20 cellular contexts compared by ENCODE assay signal in the genomic region with DNA sequence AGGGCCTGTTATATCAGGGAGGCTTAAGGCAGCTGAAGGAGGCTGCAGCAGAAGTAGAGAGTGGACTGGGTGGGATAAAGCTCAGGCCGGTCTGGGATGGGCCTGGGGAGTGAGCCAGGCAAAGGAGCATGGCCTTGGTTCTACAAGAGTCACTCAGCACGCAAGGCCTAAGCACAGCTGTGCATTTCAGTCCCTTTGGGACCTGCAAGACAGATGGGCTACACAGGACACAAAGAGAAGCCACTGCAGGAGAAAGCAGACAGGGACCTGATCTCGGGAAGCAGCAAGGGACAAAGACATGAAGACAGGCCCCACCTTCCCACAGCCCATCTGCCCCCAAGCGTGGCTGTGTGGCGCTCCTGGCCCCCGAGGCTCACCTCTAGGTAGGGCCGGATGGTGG.
"Had no signal": no experiment of that assay in that cellular context is flagged by ENCODE, and none has a peak within 500 bp of the region (broad histone marks: within the 10 kb centered on the region; RNA-seq: fewer than 3 reads in every experiment).

No MANE protein-coding gene starts in this region.

- H3K27me3 ChIP-seq: brain microvascular endothelial cell, colonic mucosa, tibial artery, uterus had no signal

- ATAC-seq: activated CD8-positive, alpha-beta T cell treated with anti-CD3 and anti-CD28 coated beads, Interleukin-2, amount 10 ng/mL, durations not matched to agents 7 days and 5 days; activated T-cell treated with anti-CD3 and anti-CD28 coated beads, Interleukin-2, amount 50 U/mL, for 4 hours had no signal

- H3K9me3 Mint-ChIP-seq: activated CD4-positive, alpha-beta T cell treated with anti-CD3 and anti-CD28 coated beads, Interleukin-2, amount 10 ng/mL, durations not matched to agents 24 days and 14 days; activated naive CD4-positive, alpha-beta T cell treated with anti-CD3 and anti-CD28 coated beads for 36 hours; activated T-cell treated with anti-CD3 and anti-CD28 coated beads, Interleukin-2, amount 50 U/mL, for 4 hours; memory B cell; naive thymus-derived CD4-positive, alpha-beta T cell had no signal

- H3K4me1 ChIP-seq: colonic mucosa, tibial artery, uterus had no signal

- H3K9me3 ChIP-seq: colonic mucosa, left ventricle myocardium inferior, tibial artery, uterus had no signal

- H3K4me3 Mint-ChIP-seq: activated CD4-positive, alpha-beta T cell treated with anti-CD3 and anti-CD28 coated beads, Interleukin-2, amount 10 ng/mL, durations not matched to agents 24 days and 14 days; activated CD8-positive, alpha-beta T cell treated with anti-CD3 and anti-CD28 coated beads, Interleukin-2, amount 10 ng/mL, durations not matched to agents 7 days and 5 days; activated naive CD4-positive, alpha-beta T cell treated with anti-CD3 and anti-CD28 coated beads for 36 hours; activated T-cell treated with anti-CD3 and anti-CD28 coated beads, Interleukin-2, amount 50 U/mL, for 4 hours; memory B cell; naive thymus-derived CD4-positive, alpha-beta T cell had no signal

- DNase-seq: activated CD4-positive, alpha-beta T cell treated with anti-CD3 and anti-CD28 coated beads, Interleukin-2, amount 10 ng/mL, durations not matched to agents 24 days and 14 days; activated CD8-positive, alpha-beta T cell treated with anti-CD3 and anti-CD28 coated beads, Interleukin-2, amount 10 ng/mL, durations not matched to agents 7 days and 5 days; activated naive CD4-positive, alpha-beta T cell treated with anti-CD3 and anti-CD28 coated beads for 36 hours; activated T-cell treated with anti-CD3 and anti-CD28 coated beads, Interleukin-2, amount 50 U/mL, for 4 hours; aorta; brain microvascular endothelial cell; central memory CD4-positive, alpha-beta T cell; colonic mucosa; erythroblast; head of caudate nucleus; kidney; left ventricle myocardium inferior; naive thymus-derived CD4-positive, alpha-beta T cell; stimulated activated naive CD4-positive, alpha-beta T cell treated with Interleukin-2 at 50 U/mL for 16 hours; substantia nigra; T-helper 1 cell; T1000; tibial artery; uterus had no signal

- H3K27me3 Mint-ChIP-seq: activated CD4-positive, alpha-beta T cell treated with anti-CD3 and anti-CD28 coated beads, Interleukin-2, amount 10 ng/mL, durations not matched to agents 24 days and 14 days; memory B cell; naive thymus-derived CD4-positive, alpha-beta T cell had no signal

- H3K27ac ChIP-seq: brain microvascular endothelial cell, colonic mucosa, left ventricle myocardium inferior, tibial artery, uterus had no signal

- H3K36me3 ChIP-seq: colonic mucosa, uterus had no signal

- H3K27ac Mint-ChIP-seq: activated CD4-positive, alpha-beta T cell treated with anti-CD3 and anti-CD28 coated beads, Interleukin-2, amount 10 ng/mL, durations not matched to agents 24 days and 14 days; activated CD8-positive, alpha-beta T cell treated with anti-CD3 and anti-CD28 coated beads, Interleukin-2, amount 10 ng/mL, durations not matched to agents 7 days and 5 days; activated naive CD4-positive, alpha-beta T cell treated with anti-CD3 and anti-CD28 coated beads for 36 hours; memory B cell had no signal

- H3K4me3 ChIP-seq: colonic mucosa, left ventricle myocardium inferior, tibial artery, uterus had no signal

- H3K4me1 Mint-ChIP-seq: activated CD4-positive, alpha-beta T cell treated with anti-CD3 and anti-CD28 coated beads, Interleukin-2, amount 10 ng/mL, durations not matched to agents 24 days and 14 days had no signal
